ENCODE assay signal across 21 cellular contexts in genomic region chr3:149163066-149163465, GRCh38. TPM values are rescaled to one million over a fixed set of nuclear protein-coding genes. Genes with fewer than 3 reads are reported as not detected.
"Had no signal": no experiment of that assay in that cellular context is flagged by ENCODE, and none has a peak within 500 bp of the region (broad histone marks: within the 10 kb centered on the region; RNA-seq: fewer than 3 reads in every experiment).

No MANE protein-coding gene starts in this region.

- DNase-seq: activated CD4-positive, alpha-beta memory T cell treated with anti-CD3 and anti-CD28 coated beads, Interleukin-2, amount 10 ng/mL, durations not matched to agents 7 days and 5 days; activated CD4-positive, alpha-beta T cell treated with anti-CD3 and anti-CD28 coated beads for 36 hours; activated naive CD4-positive, alpha-beta T cell treated with anti-CD3 and anti-CD28 coated beads, Interleukin-2, amount 10 ng/mL, durations not matched to agents 7 days and 5 days; body of pancreas; central memory CD4-positive, alpha-beta T cell; effector CD8-positive, alpha-beta T cell; heart left ventricle; left lung; psoas muscle; sigmoid colon; stimulated activated CD4-positive, alpha-beta T cell treated with anti-CD3 and anti-CD28 coated beads, Interleukin-2, amount 100 ng/mL, for 24 hours; stimulated activated naive B cell treated with anti-CD40 and anti-IgM and Interleukin-4, amounts not matched to agents 10 μg/mL and 1 μg/mL and 100 μg/mL, for 72 hours; T1000; upper lobe of left lung; WERI-Rb-1 had no signal

- H3K4me1 ChIP-seq: body of pancreas, left lung, psoas muscle, suprapubic skin, upper lobe of left lung had no signal

- H3K4me3 ChIP-seq: body of pancreas, coronary artery, left lung, psoas muscle, sigmoid colon, suprapubic skin, upper lobe of left lung had no signal

- H3K9me3 ChIP-seq: body of pancreas, heart left ventricle, left lung, psoas muscle, sigmoid colon, suprapubic skin, upper lobe of left lung had no signal

- H3K27ac ChIP-seq: body of pancreas, coronary artery, left lung, psoas muscle, sigmoid colon, suprapubic skin, upper lobe of left lung, WERI-Rb-1 had no signal

- ATAC-seq: activated CD4-positive, alpha-beta T cell treated with anti-CD3 and anti-CD28 coated beads for 36 hours; activated T-helper 17 cell treated with anti-CD3 and anti-CD28 coated beads, Interleukin-2, amount 50 U/mL, for 72 hours; body of pancreas; heart left ventricle; left lung; psoas muscle; stimulated activated naive B cell treated with anti-CD40 and anti-IgM and Interleukin-4, amounts not matched to agents 10 μg/mL and 1 μg/mL and 100 μg/mL, for 72 hours had no signal

- H3K27me3 ChIP-seq: body of pancreas, heart left ventricle, left lung, sigmoid colon, suprapubic skin, upper lobe of left lung had no signal

RNA-seq across cellular contexts. Expression of gene CP, which starts 58.6 kb away (rescaled TPM):
- total RNA-seq: activated CD4-positive, alpha-beta memory T cell treated with anti-CD3 and anti-CD28 coated beads, Interleukin-2, amount 10 ng/mL, durations not matched to agents 7 days and 5 days; activated CD4-positive, alpha-beta T cell treated with anti-CD3 and anti-CD28 coated beads for 36 hours; activated T-helper 17 cell treated with anti-CD3 and anti-CD28 coated beads, Interleukin-2, amount 50 U/mL, for 72 hours; fibroblast of lung; frontal cortex had no signal
- polyA plus RNA-seq: neural cell had no signal
